In the genomic region with DNA sequence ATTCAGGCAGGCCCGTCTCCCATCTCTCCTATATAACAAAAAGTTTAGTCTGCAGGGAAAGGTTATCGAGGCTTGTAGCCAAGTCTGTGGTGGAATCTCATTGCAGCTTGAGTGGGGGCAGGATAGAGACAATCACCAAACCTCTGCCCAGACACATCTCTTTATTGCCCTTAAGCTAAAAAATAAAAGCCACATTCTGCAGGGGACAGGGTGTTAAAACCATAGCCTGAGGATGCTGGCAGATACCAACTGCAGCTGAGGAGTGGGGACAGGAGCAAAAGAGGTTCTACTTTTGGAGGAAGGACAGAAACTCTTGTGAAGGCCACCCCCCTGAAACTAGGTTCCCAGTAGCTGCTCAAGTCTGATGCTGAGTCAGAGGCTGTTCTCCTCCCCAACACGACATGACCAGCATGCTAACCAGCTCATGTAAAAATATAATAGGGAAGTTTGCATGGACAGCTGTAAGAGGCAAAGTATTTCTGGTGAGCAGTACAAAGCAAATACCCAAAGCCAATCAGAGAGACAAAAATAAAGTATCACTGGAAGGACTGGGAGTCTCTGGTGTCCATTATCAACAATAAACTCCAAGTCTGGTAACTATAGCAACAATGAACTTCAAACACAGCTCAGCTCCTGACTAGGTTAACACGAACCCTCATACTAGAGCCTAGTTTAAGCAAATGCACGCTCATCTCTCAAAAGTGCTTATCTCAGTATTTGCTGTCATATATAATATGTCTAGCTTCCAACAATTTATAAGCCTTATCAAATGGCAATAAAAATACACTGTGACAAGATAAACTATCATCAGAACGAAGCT, we compare ENCODE assay signal across 1 cellular context.
TF ChIP-seq lines count a peak whose summit lies in the region.

No MANE protein-coding gene starts in this region.

TF ChIP-seq in H1, 55 proteins besides CTCF, POLR2A, EP300 and RAD21 (continued from another document):
- no peak for TF ChIP-seq KDM4A (IDR thresholded peaks at IDR 0.05; ENCODE audit: low read depth, low read length, severe bottlenecking)
- no peak for TF ChIP-seq HDAC2 (IDR thresholded peaks at IDR 0.05; ENCODE audit: borderline replicate concordance in 1 of 2, low read depth in 2 of 2, low read length in 2 of 2)
- no peak for TF ChIP-seq SIRT6 (IDR thresholded peaks at IDR 0.05; ENCODE audit: low read length)
